ENCODE assay signal across 11 cellular contexts in genomic region chr17:3961564-3962047, GRCh38. TPM values are rescaled to one million over a fixed set of nuclear protein-coding genes. Genes with fewer than 3 reads are reported as not detected.
A peak's percentile ranks its signal among the peaks of the same experiment; 100 is the strongest.
DNase-seq lines count a peak whose midpoint lies in the region; FAIRE-seq and TF ChIP-seq lines count a peak whose summit lies in the region.
"Had no signal": no experiment of that assay in that cellular context is flagged by ENCODE, and none has a peak within 500 bp of the region (broad histone marks: within the 10 kb centered on the region; RNA-seq: fewer than 3 reads in every experiment).

No MANE protein-coding gene starts in this region.

- no peak overlapping the region for H3K4me3 ChIP-seq in ascending aorta
- H3K4me3 ChIP-seq in right atrium auricular region = no peak overlapping the region

- no peak for TF ChIP-seq POLR2A in H54 (IDR thresholded peaks at IDR 0.05; ENCODE audit: low read depth, low read length)

- H3K36me3 ChIP-seq in ascending aorta (no peaks in the 10 kb centered on the region), right atrium auricular region (no peaks in the 10 kb centered on the region)

- no peaks in the 10 kb centered on the region for H3K9me3 ChIP-seq in ascending aorta
- H3K9me3 ChIP-seq in right atrium auricular region = no peaks in the 10 kb centered on the region

- no peak for TF ChIP-seq CTCF in ascending aorta (IDR thresholded peaks at IDR 0.05)
- TF ChIP-seq CTCF in right atrium auricular region (IDR thresholded peaks at IDR 0.05) = no peak

- no peaks in the 10 kb centered on the region for H3K27me3 ChIP-seq in ascending aorta
- H3K27me3 ChIP-seq in right atrium auricular region = peaks cover 3 to 5% of the 10 kb centered on the region in 2 donors

- peaks cover 10 to 25% of the 10 kb centered on the region in 2 donors for H3K4me1 ChIP-seq in ascending aorta
- peaks cover 0 to 56% of the 10 kb centered on the region in 2 donors for H3K4me1 ChIP-seq in right atrium auricular region

- intact Hi-C loops in ascending aorta (cut with DNase I) = loop anchor here (2.0 kb wide), 1 partner anchor 41 kb away; no protein-coding TSS in a partner anchor

- DNase-seq in stimulated activated CD4-positive, alpha-beta T cell treated with anti-CD3 and anti-CD28 coated beads, Interleukin-4, amount 100 ng/mL, for 24 hours = peak; percentile 15
- DNase-seq in stimulated activated CD4-positive, alpha-beta T cell treated with anti-CD3 and anti-CD28 coated beads, Interleukin-4, amount 100 ng/mL, for 1 hour = no peak
- peak; percentile 81 to 89 for DNase-seq in NCI-H526 (lab: John Stamatoyannopoulos, UW)
- DNase-seq in central memory CD4-positive, alpha-beta T cell = peak; percentile 29
- no peak for DNase-seq in H54 (ENCODE audit: insufficient read length, low spot score)
- DNase-seq in T-helper 9 cell = no peak
- no peak for DNase-seq in ascending aorta (ENCODE audit: low spot score in 2 of 2)
- no peak for DNase-seq in right atrium auricular region (ENCODE audit: low spot score)
- DNase-seq: DMS153, midbrain, NCI-H446 had no signal

- no peak for FAIRE-seq in H54 (lab: Jason Lieb, UNC)

- H3K27ac ChIP-seq in ascending aorta (no peak overlapping the region), right atrium auricular region (no peak overlapping the region)

RNA-seq across cellular contexts. Expression of gene ATP2A3, which starts 2.6 kb away (rescaled TPM):
- total RNA-seq in ascending aorta = 27.2 TPM
- 10 to 100 TPM in 1 of 2 donors, 1 to 10 TPM in 1; 5.5 to 12.2 TPM for total RNA-seq in right atrium auricular region

RNA-seq across cellular contexts. Expression of gene P2RX1, which starts 45.3 kb away (rescaled TPM):
- total RNA-seq in ascending aorta (not detected), right atrium auricular region (1 to 10 TPM in 1 of 2 donors, under 1 TPM in 1; 0.85 to 2.8 TPM)

Comparison
In these comparisons a context has a peak if more than half of its experiments do, and no peak if none do; other contexts are left out.
1. DNase-seq: peak in stimulated activated CD4-positive, alpha-beta T cell treated with anti-CD3 and anti-CD28 coated beads, Interleukin-4, amount 100 ng/mL, for 24 hours (single experiment), NCI-H526 (2 of 2) and central memory CD4-positive, alpha-beta T cell (single experiment); none in stimulated activated CD4-positive, alpha-beta T cell treated with anti-CD3 and anti-CD28 coated beads, Interleukin-4, amount 100 ng/mL, for 1 hour (single experiment), H54 (single experiment), T-helper 9 cell (single experiment), ascending aorta (0 of 2) and right atrium auricular region (single experiment).